ENCODE assay signal across 19 cellular contexts in the genomic region with DNA sequence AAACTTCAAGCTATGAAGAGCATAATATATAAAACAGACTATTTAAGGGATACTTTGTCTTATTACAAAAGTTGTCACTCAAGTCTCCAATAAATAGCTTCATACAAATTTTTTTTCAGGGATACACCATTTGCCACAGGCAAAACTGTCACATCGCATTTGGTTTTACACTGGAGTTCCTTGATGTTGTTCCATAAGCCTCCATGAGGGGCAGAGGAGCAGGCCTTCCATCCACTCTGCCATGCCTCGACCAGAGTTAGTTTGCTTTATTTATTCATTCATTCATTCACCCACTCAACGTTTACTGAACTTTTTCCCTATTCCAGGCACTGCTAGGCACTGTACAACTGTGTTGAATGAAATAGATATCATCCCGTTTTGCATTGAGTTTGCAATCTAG.
DNase-seq lines count a peak whose midpoint lies in the region; ATAC-seq and TF ChIP-seq lines count a peak whose summit lies in the region.
"Had no signal": no experiment of that assay in that cellular context is flagged by ENCODE, and none has a peak within 500 bp of the region (broad histone marks: within the 10 kb centered on the region; RNA-seq: fewer than 3 reads in every experiment).

No MANE protein-coding gene starts in this region.

- CTCF ChIA-PET in HEK293T (lab: Yijun Ruan, JAX), result interaction anchor here (0.8 kb wide), 1 partner anchor 10 kb away, joined by 3 read pairs; no protein-coding TSS in a partner anchor

- H3K4me3 ChIP-seq in BE2C (ENCODE audit: low read depth, low read length) (no peak overlapping the region), WI38 (ENCODE audit: low read depth, low read length) (no peak overlapping the region)
- H3K4me3 ChIP-seq: BLaER1, prostate gland had no signal

- POLR2A ChIA-PET in HEK293T (lab: Yijun Ruan, JAX), result no interaction called here

- DNase-seq in BE2C (peak; percentile 21), HEK293T (ENCODE audit: extremely low spot score) (peak; percentile 46), iPS-NIHi11 (ENCODE audit: low spot score) (peak; percentile 37), NCI-H187 treated with DMSO at 0.1 percent for 48 hours (lab: John Stamatoyannopoulos, UW) (no peak), NCI-H2081 treated with DMSO at 0.1 percent for 48 hours (lab: John Stamatoyannopoulos, UW) (no peak)
- DNase-seq in activated naive CD8-positive, alpha-beta T cell treated with anti-CD3 and anti-CD28 coated beads for 36 hours, result no peak
- DNase-seq: activated CD4-positive, CD25-positive, alpha-beta regulatory T cell; activated T-cell treated with anti-CD3 and anti-CD28 coated beads, Interleukin-2, amount 50 U/mL, for 1 hour; amygdala; effector memory CD4-positive, alpha-beta T cell; GDM1; hypothalamus; NCI-H526; stimulated activated CD4-positive, alpha-beta T cell treated with anti-CD3 and anti-CD28 coated beads, Interleukin-4, amount 100 ng/mL, for 24 hours had no signal

- ATAC-seq in HG03469 (IDR thresholded peaks at IDR 0.05; ENCODE audit: unreplicated experiment), result no peak

- H3K4me1 Mint-ChIP-seq in activated naive CD8-positive, alpha-beta T cell treated with anti-CD3 and anti-CD28 coated beads for 36 hours, result no peaks in the 10 kb centered on the region

- H3K36me3 ChIP-seq in BE2C, result no peaks in the 10 kb centered on the region
- H3K36me3 ChIP-seq: BLaER1, prostate gland had no signal

- no peaks in the 10 kb centered on the region for H3K9me3 ChIP-seq in BE2C
- H3K9me3 ChIP-seq: prostate gland had no signal

- no peaks in the 10 kb centered on the region for H3K27me3 ChIP-seq in BE2C
- H3K27me3 ChIP-seq: BLaER1 had no signal

- no peak overlapping the region for H3K27ac Mint-ChIP-seq in activated naive CD8-positive, alpha-beta T cell treated with anti-CD3 and anti-CD28 coated beads for 36 hours
- H3K27ac Mint-ChIP-seq: stimulated activated naive CD8-positive, alpha-beta T cell treated with anti-CD3 and anti-CD28 coated beads, Interleukin-15, Interleukin-2, amounts not matched to agents 100 ng/mL and 50 ng/mL, for 24 hours had no signal

- peaks cover 7% of the 10 kb centered on the region for H3K9me3 Mint-ChIP-seq in activated naive CD8-positive, alpha-beta T cell treated with anti-CD3 and anti-CD28 coated beads for 36 hours

- peaks cover 6% of the 10 kb centered on the region for H3K27me3 Mint-ChIP-seq in activated naive CD8-positive, alpha-beta T cell treated with anti-CD3 and anti-CD28 coated beads for 36 hours

- peak; percentile 52 for TF ChIP-seq CTCF in BE2C (IDR thresholded peaks at IDR 0.05; ENCODE audit: low read depth, low read length)
- peak; percentile 31; the same call in 1 of the 2 replicates for TF ChIP-seq CTCF in WI38 (IDR thresholded peaks at IDR 0.05; ENCODE audit: low read depth, low read length)

- no peak overlapping the region for H3K4me3 Mint-ChIP-seq in activated naive CD8-positive, alpha-beta T cell treated with anti-CD3 and anti-CD28 coated beads for 36 hours
- H3K4me3 Mint-ChIP-seq: stimulated activated naive CD8-positive, alpha-beta T cell treated with anti-CD3 and anti-CD28 coated beads, Interleukin-15, Interleukin-2, amounts not matched to agents 100 ng/mL and 50 ng/mL, for 24 hours had no signal

- H3K4me1 ChIP-seq in BE2C, result no peaks in the 10 kb centered on the region
- H3K4me1 ChIP-seq: BLaER1, prostate gland had no signal

- H3K36me3 Mint-ChIP-seq in activated naive CD8-positive, alpha-beta T cell treated with anti-CD3 and anti-CD28 coated beads for 36 hours, result no peaks in the 10 kb centered on the region

TF ChIP-seq in HEK293T, 16 proteins besides CTCF, POLR2A, EP300 and RAD21:
- no peak for TF ChIP-seq SP1 (IDR thresholded peaks at IDR 0.05)
- no peak for TF ChIP-seq TARDBP (IDR thresholded peaks at IDR 0.05)
- TF ChIP-seq, protein P1, sequence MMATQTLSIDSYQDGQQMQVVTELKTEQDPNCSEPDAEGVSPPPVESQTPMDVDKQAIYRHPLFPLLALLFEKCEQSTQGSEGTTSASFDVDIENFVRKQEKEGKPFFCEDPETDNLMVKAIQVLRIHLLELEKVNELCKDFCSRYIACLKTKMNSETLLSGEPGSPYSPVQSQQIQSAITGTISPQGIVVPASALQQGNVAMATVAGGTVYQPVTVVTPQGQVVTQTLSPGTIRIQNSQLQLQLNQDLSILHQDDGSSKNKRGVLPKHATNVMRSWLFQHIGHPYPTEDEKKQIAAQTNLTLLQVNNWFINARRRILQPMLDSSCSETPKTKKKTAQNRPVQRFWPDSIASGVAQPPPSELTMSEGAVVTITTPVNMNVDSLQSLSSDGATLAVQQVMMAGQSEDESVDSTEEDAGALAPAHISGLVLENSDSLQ (IDR thresholded peaks at IDR 0.05), result no peak
- TF ChIP-seq FOXA1 (IDR thresholded peaks at IDR 0.05), result no peak
- TF ChIP-seq CTBP1 (IDR thresholded peaks at IDR 0.05; ENCODE audit: borderline replicate concordance), result no peak
- TF ChIP-seq FOXM1 (IDR thresholded peaks at IDR 0.05; ENCODE audit: borderline replicate concordance), result no peak
- TF ChIP-seq LEF1 (IDR thresholded peaks at IDR 0.05; ENCODE audit: borderline replicate concordance), result no peak
- no peak for TF ChIP-seq SUZ12 (IDR thresholded peaks at IDR 0.05)
- no peak for TF ChIP-seq ARNT (IDR thresholded peaks at IDR 0.05)
- TF ChIP-seq ELF4 (IDR thresholded peaks at IDR 0.05), result no peak
TF ChIP-seq in HEK293T: peak in this region for 0.

Comparison
In these comparisons a context has a peak if more than half of its experiments do, and no peak if none do; other contexts are left out.
1. DNase-seq: peak in BE2C (single experiment), HEK293T (single experiment) and iPS-NIHi11 (single experiment); none in NCI-H187 treated with DMSO at 0.1 percent for 48 hours (single experiment), NCI-H2081 treated with DMSO at 0.1 percent for 48 hours (single experiment) and activated naive CD8-positive, alpha-beta T cell treated with anti-CD3 and anti-CD28 coated beads for 36 hours (single experiment).